22 cellular contexts compared by ENCODE assay signal in genomic region chr18:3599235-3599634, GRCh38.
DNase-seq lines count a peak whose midpoint lies in the region; ATAC-seq and TF ChIP-seq lines count a peak whose summit lies in the region.
"Had no signal": no experiment of that assay in that cellular context is flagged by ENCODE, and none has a peak within 500 bp of the region (broad histone marks: within the 10 kb centered on the region; RNA-seq: fewer than 3 reads in every experiment).

No MANE protein-coding gene starts in this region.

- H3K36me3 ChIP-seq in mucosa of descending colon (ENCODE audit: low read depth) = no peaks in the 10 kb centered on the region
- H3K36me3 ChIP-seq: esophagus muscularis mucosa, gastroesophageal sphincter, tibial nerve had no signal

- no peaks in the 10 kb centered on the region for H4K20me1 ChIP-seq in H9 (ENCODE audit: control insufficient read depth, insufficient read depth, insufficient read length)

- no peak overlapping the region for H3K4me2 ChIP-seq in H9 (ENCODE audit: insufficient read depth, insufficient read length, low read length)

- intact Hi-C loops in mucosa of descending colon (cut with DNase I, micrococcal nuclease) = loop anchor here (5.0 to 10.0 kb wide), 4 partner anchors 66 to 334 kb away; partner anchors contain the start of genes MYL12B (in 1 of the 2) and TGIF1 (in 1 of the 2)

- H2BK20ac ChIP-seq in H9 (ENCODE audit: low read depth, low read length, poor library complexity, severe bottlenecking) = no peak overlapping the region

- no peak overlapping the region for H4K5ac ChIP-seq in H9 (ENCODE audit: insufficient read length, low read depth, low read length)

- no peak overlapping the region for H4K8ac ChIP-seq in H9 (replicated peaks; ENCODE audit: insufficient read length, low read depth, low read length)

- peaks cover 0 to 7% (median 4%) of the 10 kb centered on the region in 3 experiments; a peak in 4 of 7 replicates for H3K36me3 Mint-ChIP-seq in H9 (ENCODE audit: insufficient read depth in 1 of 3, low read depth in 3 of 3)
- peaks cover 47% of the 10 kb centered on the region for H3K36me3 Mint-ChIP-seq in activated T-helper 17 cell treated with anti-CD3 and anti-CD28 coated beads, Interleukin-2, amount 50 U/mL, for 72 hours (ENCODE audit: low read depth)
- H3K36me3 Mint-ChIP-seq in neural crest cell (ENCODE audit: low read depth) = no peaks in the 10 kb centered on the region
- H3K36me3 Mint-ChIP-seq: stimulated activated naive B cell treated with anti-CD40 and anti-IgM and Interleukin-4, amounts not matched to agents 10 μg/mL and 1 μg/mL and 100 μg/mL, for 72 hours had no signal

- no peaks in the 10 kb centered on the region; the same call in 1 of the 2 replicates for H3K27me3 Mint-ChIP-seq in H9 (ENCODE audit: low read depth)
- H3K27me3 Mint-ChIP-seq in activated T-helper 17 cell treated with anti-CD3 and anti-CD28 coated beads, Interleukin-2, amount 50 U/mL, for 72 hours = no peaks in the 10 kb centered on the region
- no peaks in the 10 kb centered on the region for H3K27me3 Mint-ChIP-seq in neural crest cell (ENCODE audit: low read depth)
- H3K27me3 Mint-ChIP-seq: activated CD4-positive, alpha-beta T cell treated with anti-CD3 and anti-CD28 coated beads, Interleukin-2, amount 10 ng/mL, durations not matched to agents 7 days and 5 days; central memory CD8-positive, alpha-beta T cell; stimulated activated naive B cell treated with anti-CD40 and anti-IgM and Interleukin-4, amounts not matched to agents 10 μg/mL and 1 μg/mL and 100 μg/mL, for 72 hours had no signal

- no peaks in the 10 kb centered on the region for H3K79me2 ChIP-seq in H9 (ENCODE audit: insufficient read depth, low read length)

- no peak overlapping the region for H3K4me3 ChIP-seq in mucosa of descending colon
- H3K4me3 ChIP-seq: esophagus muscularis mucosa, gastroesophageal sphincter, tibial nerve had no signal

- peaks cover 42 to 49% of the 10 kb centered on the region in 2 experiments for H3K4me1 Mint-ChIP-seq in H9
- H3K4me1 Mint-ChIP-seq in activated T-helper 17 cell treated with anti-CD3 and anti-CD28 coated beads, Interleukin-2, amount 50 U/mL, for 72 hours = peaks cover 19% of the 10 kb centered on the region
- peaks cover 40% of the 10 kb centered on the region for H3K4me1 Mint-ChIP-seq in neural crest cell

- peaks cover 4% of the 10 kb centered on the region for H3K23me2 ChIP-seq in H9 (ENCODE audit: insufficient read length, low read depth, low read length, poor library complexity, severe bottlenecking)

- H3K79me1 ChIP-seq in H9 (ENCODE audit: insufficient read depth, low read depth, low read length, poor library complexity, severe bottlenecking) = no peaks in the 10 kb centered on the region

- no peak overlapping the region for H2BK120ac ChIP-seq in H9 (ENCODE audit: low read depth, low read length, poor library complexity, severe bottlenecking)

- peak overlapping the region; percentile 20 to 83 (median 77); a peak in 2 of 7 replicates for H3K27ac Mint-ChIP-seq in H9
- H3K27ac Mint-ChIP-seq in activated T-helper 17 cell treated with anti-CD3 and anti-CD28 coated beads, Interleukin-2, amount 50 U/mL, for 72 hours = no peak overlapping the region
- peak overlapping the region; percentile 39 for H3K27ac Mint-ChIP-seq in neural crest cell (ENCODE audit: unreplicated experiment)
- H3K27ac Mint-ChIP-seq: activated CD4-positive, alpha-beta T cell treated with anti-CD3 and anti-CD28 coated beads, Interleukin-2, amount 10 ng/mL, durations not matched to agents 7 days and 5 days; CD8-positive, alpha-beta T cell; nephron; stimulated activated naive B cell treated with anti-CD40 and anti-IgM and Interleukin-4, amounts not matched to agents 10 μg/mL and 1 μg/mL and 100 μg/mL, for 72 hours had no signal

- no peak overlapping the region for H3K23ac ChIP-seq in H9 (ENCODE audit: insufficient read length, low read depth, low read length)

- no peak overlapping the region for H3T11ph ChIP-seq in H9 (ENCODE audit: low read length)

- H3K4me3 Mint-ChIP-seq in H9 = no peak overlapping the region
- peak overlapping the region; percentile 94 for H3K4me3 Mint-ChIP-seq in activated T-helper 17 cell treated with anti-CD3 and anti-CD28 coated beads, Interleukin-2, amount 50 U/mL, for 72 hours
- peak overlapping the region; percentile 25 for H3K4me3 Mint-ChIP-seq in neural crest cell
- H3K4me3 Mint-ChIP-seq: activated CD4-positive, alpha-beta T cell treated with anti-CD3 and anti-CD28 coated beads, Interleukin-2, amount 10 ng/mL, durations not matched to agents 7 days and 5 days; CD8-positive, alpha-beta T cell; central memory CD8-positive, alpha-beta T cell; nephron; stimulated activated naive B cell treated with anti-CD40 and anti-IgM and Interleukin-4, amounts not matched to agents 10 μg/mL and 1 μg/mL and 100 μg/mL, for 72 hours had no signal

- H3K9me3 Mint-ChIP-seq in H9 = no peaks in the 10 kb centered on the region
- H3K9me3 Mint-ChIP-seq in activated T-helper 17 cell treated with anti-CD3 and anti-CD28 coated beads, Interleukin-2, amount 50 U/mL, for 72 hours = no peaks in the 10 kb centered on the region
- H3K9me3 Mint-ChIP-seq in neural crest cell = no peaks in the 10 kb centered on the region
- H3K9me3 Mint-ChIP-seq: activated CD4-positive, alpha-beta T cell treated with anti-CD3 and anti-CD28 coated beads, Interleukin-2, amount 10 ng/mL, durations not matched to agents 7 days and 5 days; CD8-positive, alpha-beta T cell; central memory CD8-positive, alpha-beta T cell; nephron; stimulated activated naive B cell treated with anti-CD40 and anti-IgM and Interleukin-4, amounts not matched to agents 10 μg/mL and 1 μg/mL and 100 μg/mL, for 72 hours had no signal

- H3K4me1 ChIP-seq in H9 (ENCODE audit: insufficient read depth, low read length) (peaks cover 13% of the 10 kb centered on the region; the same call in 1 of the 2 replicates), mucosa of descending colon (ENCODE audit: low read depth) (peaks cover 39% of the 10 kb centered on the region)

- no peak overlapping the region for H2BK5ac ChIP-seq in H9 (ENCODE audit: insufficient read length, low read length)

- no peak overlapping the region for H2BK12ac ChIP-seq in H9 (ENCODE audit: insufficient read length, low read depth, low read length)

- no peak overlapping the region for H2AK5ac ChIP-seq in H9 (ENCODE audit: insufficient read length, low read length)

- TF ChIP-seq CTCF in H9 (conservative IDR thresholded peaks at IDR 0.05) = no peak
- no peak for TF ChIP-seq CTCF in neural crest cell (conservative IDR thresholded peaks at IDR 0.05)
- TF ChIP-seq CTCF in mucosa of descending colon (IDR thresholded peaks at IDR 0.05) = no peak

- H3K4ac ChIP-seq in H9 (ENCODE audit: low read depth, low read length) = no peak overlapping the region

- DNase-seq in activated effector memory CD4-positive, alpha-beta T cell treated with anti-CD3 and anti-CD28 coated beads, Interleukin-2, amount 50 U/mL, for 16 hours = peak; percentile 36
- no peak for DNase-seq in activated effector memory CD4-positive, alpha-beta T cell treated with Interleukin-2 at 50 U/mL for 16 hours
- DNase-seq in H9 (no peak), neural crest cell (ENCODE audit: low read depth, low spot score) (no peak), mucosa of descending colon (no peak)
- DNase-seq: activated CD4-positive, alpha-beta T cell treated with anti-CD3 and anti-CD28 coated beads, Interleukin-2, amount 10 ng/mL, durations not matched to agents 7 days and 5 days; activated CD8-positive, alpha-beta memory T cell treated with anti-CD3 and anti-CD28 coated beads, Interleukin-2, amount 50 U/mL, for 48 hours; activated naive CD4-positive, alpha-beta T cell; amniotic stem cell; CD8-positive, alpha-beta T cell; GOT3; NCI-H1105; NCI-H2081 treated with DMSO at 0.1 percent for 48 hours; stimulated activated naive B cell treated with anti-CD40 and anti-IgM and Interleukin-4, amounts not matched to agents 10 μg/mL and 1 μg/mL and 100 μg/mL, for 72 hours had no signal

- H3K27me3 ChIP-seq in H9 (ENCODE audit: insufficient read depth, low read length) = no peaks in the 10 kb centered on the region
- H3K27me3 ChIP-seq: esophagus muscularis mucosa, gastroesophageal sphincter, tibial nerve had no signal

- no peak overlapping the region for H2BK15ac ChIP-seq in H9 (ENCODE audit: low read depth, low read length)

- H3K9me3 ChIP-seq in H9 (ENCODE audit: control insufficient read depth, low read depth, low read length) (no peaks in the 10 kb centered on the region), mucosa of descending colon (no peaks in the 10 kb centered on the region)
- H3K9me3 ChIP-seq: esophagus muscularis mucosa, gastroesophageal sphincter, tibial nerve had no signal

- no peak overlapping the region for H3K27ac ChIP-seq in H9 (ENCODE audit: insufficient read length, low read depth, low read length)

- no peak overlapping the region for H2AFZ ChIP-seq in H9 (ENCODE audit: low read length)

- WGBS in H9 (ENCODE audit: extremely low coverage, insufficient read length, low lambda C conversion rate) = no CpG with 5 or more reads among the region's 6 CpGs

- no peak overlapping the region for H3K18ac ChIP-seq in H9 (ENCODE audit: insufficient read length, low read depth, low read length)

- no peak for ATAC-seq in activated T-helper 17 cell treated with anti-CD3 and anti-CD28 coated beads, Interleukin-2, amount 50 U/mL, for 72 hours (replicated peaks)
- ATAC-seq in mucosa of descending colon = no peak
- no peak for ATAC-seq in GM18502 (IDR thresholded peaks at IDR 0.05; ENCODE audit: poor library complexity, unreplicated experiment)
- no peak for ATAC-seq in GM18519 (IDR thresholded peaks at IDR 0.05; ENCODE audit: low FRiP score, unreplicated experiment)
- ATAC-seq: CD8-positive, alpha-beta T cell; gastroesophageal sphincter; stimulated activated naive B cell treated with anti-CD40 and anti-IgM and Interleukin-4, amounts not matched to agents 10 μg/mL and 1 μg/mL and 100 μg/mL, for 72 hours had no signal

- no peak overlapping the region for H3K14ac ChIP-seq in H9 (ENCODE audit: insufficient read depth, low read length)

- H3K56ac ChIP-seq in H9 (ENCODE audit: insufficient read length, low read depth, low read length) = no peak overlapping the region

- no peak overlapping the region for H3K9ac ChIP-seq in H9 (ENCODE audit: extremely low read depth, insufficient read length, low read length)

- no peak overlapping the region for H4K91ac ChIP-seq in H9 (ENCODE audit: insufficient read length, low read depth, low read length)

Comparison
In these comparisons a context has a peak if more than half of its experiments do, and no peak if none do; other contexts are left out.
1. H3K4me3 Mint-ChIP-seq: peak in activated T-helper 17 cell treated with anti-CD3 and anti-CD28 coated beads, Interleukin-2, amount 50 U/mL, for 72 hours (single experiment) and neural crest cell (single experiment); none in H9 (0 of 2).